22 cellular contexts compared by ENCODE assay signal in genomic region chr22:38867124-38867455, GRCh38.
"Had no signal": no experiment of that assay in that cellular context is flagged by ENCODE, and none has a peak within 500 bp of the region (broad histone marks: within the 10 kb centered on the region; RNA-seq: fewer than 3 reads in every experiment).

No MANE protein-coding gene starts in this region.

- DNase-seq: activated CD4-positive, alpha-beta T cell treated with anti-CD3 and anti-CD28 coated beads for 36 hours; activated CD4-positive, CD25-positive, alpha-beta regulatory T cell; activated CD8-positive, alpha-beta memory T cell treated with anti-CD3 and anti-CD28 coated beads, Interleukin-2, amount 50 U/mL, for 4 hours; activated gamma-delta T cell treated with Interleukin-2 at 50 U/mL for 16 hours; activated naive CD4-positive, alpha-beta T cell treated with anti-CD3 and anti-CD28 coated beads, Interleukin-2, amount 50 U/mL, for 16 hours; amygdala; foreskin keratinocyte; mucosa of descending colon; nephron progenitor cell; nucleus accumbens; stimulated activated CD4-positive, alpha-beta T cell treated with anti-CD3 and anti-CD28 coated beads, Interleukin-2, amount 100 ng/mL, for 48 hours; stimulated activated naive CD4-positive, alpha-beta T cell treated with Interleukin-2 at 50 U/mL for 16 hours; T-helper 1 cell had no signal

- H3K27me3 Mint-ChIP-seq: activated CD4-positive, alpha-beta T cell treated with anti-CD3 and anti-CD28 coated beads for 36 hours; central memory CD8-positive, alpha-beta T cell; dendritic cell treated with granulocyte-macrophage colony-stimulating factor and Interleukin-4, amounts not matched to agents 40 ng/mL and 50 ng/mL, for 4 days had no signal

- H3K27ac Mint-ChIP-seq: activated CD4-positive, alpha-beta T cell treated with anti-CD3 and anti-CD28 coated beads for 36 hours; activated T-helper 1 cell treated with anti-CD3 and anti-CD28 coated beads, Interleukin-12 subunit alpha, Interleukin-12 subunit beta, Interleukin-2, Interleukin-4 antibody, amounts not matched to agents 30 ng/mL and 10 ng/mL and 1 ng/mL, durations not matched to agents 14 hours and 24 hours and 36 hours; dendritic cell treated with granulocyte-macrophage colony-stimulating factor and Interleukin-4, amounts not matched to agents 40 ng/mL and 50 ng/mL, for 4 days; nephron progenitor cell; T-helper 2 cell treated with Interferon-gamma antibody and Interleukin-4, amounts not matched to agents 5 μg/mL and 100 μg/mL, for 36 hours had no signal

- H3K4me3 Mint-ChIP-seq: activated CD4-positive, alpha-beta T cell treated with anti-CD3 and anti-CD28 coated beads for 36 hours; activated T-helper 1 cell treated with anti-CD3 and anti-CD28 coated beads, Interleukin-12 subunit alpha, Interleukin-12 subunit beta, Interleukin-2, Interleukin-4 antibody, amounts not matched to agents 30 ng/mL and 10 ng/mL and 1 ng/mL, durations not matched to agents 14 hours and 24 hours and 36 hours; central memory CD8-positive, alpha-beta T cell; dendritic cell treated with granulocyte-macrophage colony-stimulating factor and Interleukin-4, amounts not matched to agents 40 ng/mL and 50 ng/mL, for 4 days; nephron progenitor cell; T-helper 2 cell treated with Interferon-gamma antibody and Interleukin-4, amounts not matched to agents 5 μg/mL and 100 μg/mL, for 36 hours had no signal

- H3K4me3 ChIP-seq: esophagus muscularis mucosa, hepatocyte, mucosa of descending colon, tibial nerve had no signal

- H3K9me3 ChIP-seq: esophagus muscularis mucosa, mucosa of descending colon, tibial nerve had no signal

- ATAC-seq: activated CD4-positive, alpha-beta T cell treated with anti-CD3 and anti-CD28 coated beads for 36 hours; foreskin keratinocyte; left ventricle myocardium superior; mucosa of descending colon; right cardiac atrium had no signal

- H3K27ac ChIP-seq: foreskin keratinocyte, hepatocyte had no signal

- H3K4me1 ChIP-seq: foreskin keratinocyte had no signal

- H3K27me3 ChIP-seq: esophagus muscularis mucosa, foreskin keratinocyte, hepatocyte, tibial nerve had no signal

- H3K9me3 Mint-ChIP-seq: activated T-helper 1 cell treated with anti-CD3 and anti-CD28 coated beads, Interleukin-12 subunit alpha, Interleukin-12 subunit beta, Interleukin-2, Interleukin-4 antibody, amounts not matched to agents 30 ng/mL and 10 ng/mL and 1 ng/mL, durations not matched to agents 14 hours and 24 hours and 36 hours; central memory CD8-positive, alpha-beta T cell; dendritic cell treated with granulocyte-macrophage colony-stimulating factor and Interleukin-4, amounts not matched to agents 40 ng/mL and 50 ng/mL, for 4 days; nephron progenitor cell; T-helper 2 cell treated with Interferon-gamma antibody and Interleukin-4, amounts not matched to agents 5 μg/mL and 100 μg/mL, for 36 hours had no signal
